7 cellular contexts compared by ENCODE assay signal in the genomic region with DNA sequence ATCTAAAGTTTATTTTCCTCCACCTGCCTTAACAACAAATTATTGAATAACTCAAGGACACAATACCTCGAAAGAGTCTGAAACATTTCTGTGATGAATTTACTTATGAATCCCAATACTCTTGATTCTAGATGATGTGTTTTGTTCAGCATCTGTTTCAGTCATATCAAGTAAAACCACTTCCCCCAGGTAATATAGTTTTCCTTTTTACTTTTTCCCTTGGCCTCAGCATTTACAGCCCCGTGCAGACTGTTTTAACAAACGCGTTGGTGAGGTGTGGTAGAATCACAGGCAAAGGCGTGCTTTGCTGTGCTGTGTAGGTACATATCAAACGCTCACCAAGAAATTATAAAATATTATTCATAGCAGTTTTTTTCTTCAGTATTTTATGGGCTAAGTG.
DNase-seq lines count a peak whose midpoint lies in the region; ATAC-seq lines count a peak whose summit lies in the region.
"Not testable (repeated sequence)": the region's sequence is repeated elsewhere in the genome, so short reads cannot be mapped to it uniquely, and the experiment has no call there.

No MANE protein-coding gene starts in this region.

- peaks cover 85% of the 10 kb centered on the region for H3K4me1 ChIP-seq in BLaER1
- H3K4me1 ChIP-seq in CD4-positive, alpha-beta memory T cell (ENCODE audit: insufficient read depth, low read length) = peaks cover 53% of the 10 kb centered on the region

- H3K27ac ChIP-seq in BLaER1; CD4-positive, alpha-beta memory T cell (ENCODE audit: low read depth, low read length): not testable (repeated sequence)
- H3K27ac ChIP-seq in KOPT-K1 (ENCODE audit: low read depth, low read length, poor library complexity, severe bottlenecking) = peak overlapping the region; percentile 90

- H4K20me1 ChIP-seq in BLaER1 = not testable (repeated sequence)

- H3K27me3 ChIP-seq in BLaER1; CD4-positive, alpha-beta memory T cell (ENCODE audit: insufficient read depth, low read length): not testable (repeated sequence)

- peaks cover 46 to 73% (median 58%) of the 10 kb centered on the region in 4 donors for H3K4me1 Mint-ChIP-seq in CD4-positive, alpha-beta memory T cell
- peaks cover 62% of the 10 kb centered on the region for H3K4me1 Mint-ChIP-seq in activated CD4-positive, alpha-beta T cell treated with anti-CD3 and anti-CD28 coated beads for 36 hours
- peaks cover 38% of the 10 kb centered on the region for H3K4me1 Mint-ChIP-seq in activated T-helper 17 cell treated with anti-CD3 and anti-CD28 coated beads, Interleukin-2, amount 50 U/mL, for 72 hours
- H3K4me1 Mint-ChIP-seq in activated naive CD8-positive, alpha-beta T cell (ENCODE audit: low read depth) = peaks cover 74% of the 10 kb centered on the region
- peaks cover 37 to 81% (median 71%) of the 10 kb centered on the region in 4 donors for H3K4me1 Mint-ChIP-seq in naive thymus-derived CD8-positive, alpha-beta T cell

- not testable (repeated sequence) for H3K36me3 ChIP-seq in BLaER1; CD4-positive, alpha-beta memory T cell (ENCODE audit: insufficient read depth, low read length); KOPT-K1 (ENCODE audit: insufficient read depth, low read length)

- H3K4me3 Mint-ChIP-seq in CD4-positive, alpha-beta memory T cell = peak overlapping the region in 6 of 8 donors; percentile 0 to 79 (median 41)
- not testable (repeated sequence) for H3K4me3 Mint-ChIP-seq in activated CD4-positive, alpha-beta T cell treated with anti-CD3 and anti-CD28 coated beads for 36 hours
- H3K4me3 Mint-ChIP-seq in activated T-helper 17 cell treated with anti-CD3 and anti-CD28 coated beads, Interleukin-2, amount 50 U/mL, for 72 hours = peak overlapping the region; percentile 40
- H3K4me3 Mint-ChIP-seq in activated naive CD8-positive, alpha-beta T cell = peak overlapping the region; percentile 51
- H3K4me3 Mint-ChIP-seq in naive thymus-derived CD8-positive, alpha-beta T cell = peak overlapping the region in 8 of 10 donors; percentile 11 to 79 (median 76)

- not testable (repeated sequence) for H3K9ac ChIP-seq in BLaER1

- ATAC-seq in activated CD4-positive, alpha-beta T cell treated with anti-CD3 and anti-CD28 coated beads for 36 hours = peak; percentile 45
- ATAC-seq in activated T-helper 17 cell treated with anti-CD3 and anti-CD28 coated beads, Interleukin-2, amount 50 U/mL, for 72 hours (replicated peaks) = peak; percentile 57
- ATAC-seq in naive thymus-derived CD8-positive, alpha-beta T cell = peak in 1 of 2 donors; percentile 24

- peak overlapping the region; percentile 10 to 94 (median 87) for H3K27ac Mint-ChIP-seq in CD4-positive, alpha-beta memory T cell
- peak overlapping the region; percentile 24 for H3K27ac Mint-ChIP-seq in activated CD4-positive, alpha-beta T cell treated with anti-CD3 and anti-CD28 coated beads for 36 hours
- H3K27ac Mint-ChIP-seq in activated T-helper 17 cell treated with anti-CD3 and anti-CD28 coated beads, Interleukin-2, amount 50 U/mL, for 72 hours = peak overlapping the region; percentile 65
- peak overlapping the region; percentile 84 for H3K27ac Mint-ChIP-seq in activated naive CD8-positive, alpha-beta T cell
- H3K27ac Mint-ChIP-seq in naive thymus-derived CD8-positive, alpha-beta T cell = peak overlapping the region; percentile 88 to 95 (median 93)

- not testable (repeated sequence) for H3K9me3 Mint-ChIP-seq in CD4-positive, alpha-beta memory T cell; activated CD4-positive, alpha-beta T cell treated with anti-CD3 and anti-CD28 coated beads for 36 hours (ENCODE audit: low read depth); activated T-helper 17 cell treated with anti-CD3 and anti-CD28 coated beads, Interleukin-2, amount 50 U/mL, for 72 hours; activated naive CD8-positive, alpha-beta T cell (ENCODE audit: low read depth); naive thymus-derived CD8-positive, alpha-beta T cell

- H3K27me3 Mint-ChIP-seq in CD4-positive, alpha-beta memory T cell; activated CD4-positive, alpha-beta T cell treated with anti-CD3 and anti-CD28 coated beads for 36 hours; activated T-helper 17 cell treated with anti-CD3 and anti-CD28 coated beads, Interleukin-2, amount 50 U/mL, for 72 hours; activated naive CD8-positive, alpha-beta T cell; naive thymus-derived CD8-positive, alpha-beta T cell: not testable (repeated sequence)

- POLR2A ChIA-PET in CD4-positive, alpha-beta memory T cell (lab: Charles Lee; ENCODE audit: partially characterized antibody); activated CD4-positive, alpha-beta T cell treated with anti-CD3 and anti-CD28 coated beads for 36 hours (lab: Charles Lee); naive thymus-derived CD8-positive, alpha-beta T cell (lab: Charles Lee): not testable (repeated sequence)

- not testable (repeated sequence) for H3K36me3 Mint-ChIP-seq in CD4-positive, alpha-beta memory T cell; activated naive CD8-positive, alpha-beta T cell; naive thymus-derived CD8-positive, alpha-beta T cell
- peaks cover 16% of the 10 kb centered on the region for H3K36me3 Mint-ChIP-seq in activated CD4-positive, alpha-beta T cell treated with anti-CD3 and anti-CD28 coated beads for 36 hours (ENCODE audit: low read depth)
- peaks cover 23% of the 10 kb centered on the region for H3K36me3 Mint-ChIP-seq in activated T-helper 17 cell treated with anti-CD3 and anti-CD28 coated beads, Interleukin-2, amount 50 U/mL, for 72 hours (ENCODE audit: low read depth)

- intact Hi-C loops in CD4-positive, alpha-beta memory T cell (cut with micrococcal nuclease); activated CD4-positive, alpha-beta T cell treated with anti-CD3 and anti-CD28 coated beads for 36 hours (cut with DNase I, micrococcal nuclease): not testable (repeated sequence)

- H3K4me2 ChIP-seq in BLaER1 = peak overlapping the region; percentile 85

- DNase-seq in CD4-positive, alpha-beta memory T cell; activated CD4-positive, alpha-beta T cell treated with anti-CD3 and anti-CD28 coated beads for 36 hours: not testable (repeated sequence)
- peak in 1 of 10 donors; percentile 27 for DNase-seq in naive thymus-derived CD8-positive, alpha-beta T cell

- CTCF ChIA-PET in CD4-positive, alpha-beta memory T cell (lab: Charles Lee; ENCODE audit: partially characterized antibody); activated CD4-positive, alpha-beta T cell treated with anti-CD3 and anti-CD28 coated beads for 36 hours (lab: Charles Lee): not testable (repeated sequence)

- not testable (repeated sequence) for H3K4me3 ChIP-seq in BLaER1; CD4-positive, alpha-beta memory T cell (ENCODE audit: low read length in 2 of 2)

- H3K9me3 ChIP-seq in BLaER1; CD4-positive, alpha-beta memory T cell (ENCODE audit: control insufficient read depth in 1 of 2, low read length in 2 of 2); KOPT-K1 (ENCODE audit: insufficient read depth, low read length, poor library complexity, severe bottlenecking): not testable (repeated sequence)

Comparison
In these comparisons a context has a peak if more than half of its experiments do, and no peak if none do; other contexts are left out.
1. H3K27ac Mint-ChIP-seq: peak in every context shown above with its lines; median percentile 93 in naive thymus-derived CD8-positive, alpha-beta T cell; 87 in CD4-positive, alpha-beta memory T cell; 84 in activated naive CD8-positive, alpha-beta T cell; 65 in activated T-helper 17 cell treated with anti-CD3 and anti-CD28 coated beads, Interleukin-2, amount 50 U/mL, for 72 hours; 24 in activated CD4-positive, alpha-beta T cell treated with anti-CD3 and anti-CD28 coated beads for 36 hours.